Comparison of ENCODE assay signal across 20 cellular contexts in genomic region chr3:81823086-81823485, GRCh38.
"Had no signal": no experiment of that assay in that cellular context is flagged by ENCODE, and none has a peak within 500 bp of the region (broad histone marks: within the 10 kb centered on the region; RNA-seq: fewer than 3 reads in every experiment).

No MANE protein-coding gene starts in this region.

- H3K27me3 Mint-ChIP-seq: activated B cell treated with CpG ODN at 0.5 μM for 24 hours had no signal

- H3K9ac ChIP-seq: KMS-11 had no signal

- ATAC-seq: activated CD8-positive, alpha-beta memory T cell treated with anti-CD3 and anti-CD28 coated beads, Interleukin-2, amount 10 ng/mL, durations not matched to agents 7 days and 5 days; activated naive CD4-positive, alpha-beta T cell treated with anti-CD3 and anti-CD28 coated beads, Interleukin-2, amount 50 U/mL, for 72 hours; activated naive CD8-positive, alpha-beta T cell treated with anti-CD3 and anti-CD28 coated beads, Interleukin-2, amount 50 U/mL, for 24 hours had no signal

- H3K27ac Mint-ChIP-seq: activated B cell treated with CpG ODN at 0.5 μM for 24 hours; activated CD4-positive, alpha-beta T cell treated with anti-CD3 and anti-CD28 coated beads, Interleukin-2, amount 10 ng/mL, durations not matched to agents 24 days and 14 days; activated CD8-positive, alpha-beta memory T cell treated with anti-CD3 and anti-CD28 coated beads, Interleukin-2, amount 10 ng/mL, durations not matched to agents 7 days and 5 days; activated naive CD4-positive, alpha-beta T cell treated with anti-CD3 and anti-CD28 coated beads, Interleukin-2, amount 50 U/mL, for 72 hours; activated naive CD8-positive, alpha-beta T cell treated with anti-CD3 and anti-CD28 coated beads, Interleukin-2, amount 50 U/mL, for 24 hours; activated T-cell treated with anti-CD3 and anti-CD28 coated beads, Interleukin-2, amount 50 U/mL, for 24 hours; T-helper 1 cell treated with Interleukin-12 subunit alpha and Interleukin-12 subunit beta and Interleukin-4 antibody, amounts not matched to agents 30 μg/mL and 1 μg/mL, for 36 hours had no signal

- H3K36me3 Mint-ChIP-seq: activated CD8-positive, alpha-beta memory T cell treated with anti-CD3 and anti-CD28 coated beads, Interleukin-2, amount 10 ng/mL, durations not matched to agents 7 days and 5 days; activated naive CD4-positive, alpha-beta T cell treated with anti-CD3 and anti-CD28 coated beads, Interleukin-2, amount 50 U/mL, for 72 hours; brain had no signal

- H3K36me3 ChIP-seq: MG63, SJSA1 had no signal

- H3K4me1 ChIP-seq: SJSA1 had no signal

- H3K9me3 ChIP-seq: MG63, SJSA1 had no signal

- H3K4me3 Mint-ChIP-seq: activated B cell treated with CpG ODN at 0.5 μM for 24 hours; activated CD4-positive, alpha-beta T cell treated with anti-CD3 and anti-CD28 coated beads, Interleukin-2, amount 10 ng/mL, durations not matched to agents 24 days and 14 days; activated CD8-positive, alpha-beta memory T cell treated with anti-CD3 and anti-CD28 coated beads, Interleukin-2, amount 10 ng/mL, durations not matched to agents 7 days and 5 days; activated naive CD8-positive, alpha-beta T cell treated with anti-CD3 and anti-CD28 coated beads, Interleukin-2, amount 50 U/mL, for 24 hours; activated T-cell treated with anti-CD3 and anti-CD28 coated beads, Interleukin-2, amount 50 U/mL, for 24 hours; brain; T-helper 1 cell treated with Interleukin-12 subunit alpha and Interleukin-12 subunit beta and Interleukin-4 antibody, amounts not matched to agents 30 μg/mL and 1 μg/mL, for 36 hours had no signal

- H3K4me1 Mint-ChIP-seq: activated CD4-positive, alpha-beta T cell treated with anti-CD3 and anti-CD28 coated beads, Interleukin-2, amount 10 ng/mL, durations not matched to agents 24 days and 14 days; activated CD8-positive, alpha-beta memory T cell treated with anti-CD3 and anti-CD28 coated beads, Interleukin-2, amount 10 ng/mL, durations not matched to agents 7 days and 5 days; activated naive CD8-positive, alpha-beta T cell treated with anti-CD3 and anti-CD28 coated beads, Interleukin-2, amount 50 U/mL, for 24 hours had no signal

- H3K4me3 ChIP-seq: MG63, SJSA1 had no signal

- H3K9me3 Mint-ChIP-seq: activated CD4-positive, alpha-beta T cell treated with anti-CD3 and anti-CD28 coated beads, Interleukin-2, amount 10 ng/mL, durations not matched to agents 24 days and 14 days; activated T-cell treated with anti-CD3 and anti-CD28 coated beads, Interleukin-2, amount 50 U/mL, for 24 hours; T-helper 1 cell treated with Interleukin-12 subunit alpha and Interleukin-12 subunit beta and Interleukin-4 antibody, amounts not matched to agents 30 μg/mL and 1 μg/mL, for 36 hours had no signal

- H3K27ac ChIP-seq: KMS-11, SJSA1 had no signal

- DNase-seq: activated B cell treated with CpG ODN at 0.5 μM for 24 hours; activated CD4-positive, alpha-beta T cell treated with anti-CD3 and anti-CD28 coated beads for 1 hour; activated CD4-positive, alpha-beta T cell treated with anti-CD3 and anti-CD28 coated beads, Interleukin-2, amount 10 ng/mL, durations not matched to agents 24 days and 14 days; activated CD4-positive, alpha-beta T cell treated with anti-CD3 and anti-CD28 coated beads, Interleukin-2, amount 50 U/mL, for 48 hours; activated CD8-positive, alpha-beta memory T cell treated with anti-CD3 and anti-CD28 coated beads, Interleukin-2, amount 10 ng/mL, durations not matched to agents 7 days and 5 days; activated effector memory CD4-positive, alpha-beta T cell treated with anti-CD3 and anti-CD28 coated beads, Interleukin-2, amount 50 U/mL, for 16 hours; activated naive CD4-positive, alpha-beta T cell treated with Interleukin-2 at 50 U/mL for 16 hours; activated naive CD8-positive, alpha-beta T cell treated with anti-CD3 and anti-CD28 coated beads, Interleukin-2, amount 50 U/mL, for 24 hours; activated T-cell treated with anti-CD3 and anti-CD28 coated beads, Interleukin-2, amount 50 U/mL, for 24 hours; amniotic stem cell; cerebellar nuclear complex; MG63; NCI-H2029 treated with DMSO at 0.1 percent for 48 hours; NCI-H510A; NCI-H526 treated with DMSO at 0.1 percent for 48 hours had no signal

- H3K27me3 ChIP-seq: MG63, SJSA1 had no signal
